ENCODE assay signal across 16 cellular contexts in genomic region chr7:721619-722248, GRCh38.
"Had no signal": no experiment of that assay in that cellular context is flagged by ENCODE, and none has a peak within 500 bp of the region (broad histone marks: within the 10 kb centered on the region; RNA-seq: fewer than 3 reads in every experiment).

No MANE protein-coding gene starts in this region.

- H3K27ac Mint-ChIP-seq: activated CD4-positive, alpha-beta T cell treated with anti-CD3 and anti-CD28 coated beads, Interleukin-2, amount 10 ng/mL, durations not matched to agents 7 days and 5 days; memory B cell; naive thymus-derived CD4-positive, alpha-beta T cell; stimulated activated memory B cell treated with anti-CD40 and anti-IgM and Interleukin-4, amounts not matched to agents 10 μg/mL and 1 μg/mL and 100 μg/mL, for 72 hours had no signal

- ATAC-seq: foreskin keratinocyte; left ventricle myocardium superior; mucosa of descending colon; naive thymus-derived CD4-positive, alpha-beta T cell; stimulated activated memory B cell treated with anti-CD40 and anti-IgM and Interleukin-4, amounts not matched to agents 10 μg/mL and 1 μg/mL and 100 μg/mL, for 72 hours had no signal

- H3K4me3 Mint-ChIP-seq: activated CD4-positive, alpha-beta T cell treated with anti-CD3 and anti-CD28 coated beads, Interleukin-2, amount 10 ng/mL, durations not matched to agents 7 days and 5 days; memory B cell; naive thymus-derived CD4-positive, alpha-beta T cell; stimulated activated memory B cell treated with anti-CD40 and anti-IgM and Interleukin-4, amounts not matched to agents 10 μg/mL and 1 μg/mL and 100 μg/mL, for 72 hours had no signal

- H3K27me3 Mint-ChIP-seq: activated CD4-positive, alpha-beta T cell treated with anti-CD3 and anti-CD28 coated beads, Interleukin-2, amount 10 ng/mL, durations not matched to agents 7 days and 5 days; memory B cell; naive thymus-derived CD4-positive, alpha-beta T cell; stimulated activated memory B cell treated with anti-CD40 and anti-IgM and Interleukin-4, amounts not matched to agents 10 μg/mL and 1 μg/mL and 100 μg/mL, for 72 hours had no signal

- H3K27me3 ChIP-seq: adrenal gland, cardiac muscle cell, colonic mucosa, foreskin keratinocyte, ovary had no signal

- H3K36me3 ChIP-seq: adrenal gland, cardiac muscle cell, colonic mucosa, ovary had no signal

- H3K27ac ChIP-seq: adrenal gland, cardiac muscle cell, colonic mucosa, foreskin keratinocyte, ovary had no signal

- H3K4me1 ChIP-seq: foreskin keratinocyte had no signal

- H3K4me3 ChIP-seq: adrenal gland, cardiac muscle cell, colonic mucosa, mucosa of descending colon, ovary had no signal

- DNase-seq: activated CD4-positive, alpha-beta T cell treated with anti-CD3 and anti-CD28 coated beads, Interleukin-2, amount 10 ng/mL, durations not matched to agents 7 days and 5 days; activated naive CD4-positive, alpha-beta T cell treated with Interleukin-2 at 50 U/mL for 16 hours; foreskin keratinocyte; glutamatergic neuron; kidney glomerular epithelial cell; left ventricle myocardium superior; mucosa of descending colon; naive thymus-derived CD4-positive, alpha-beta T cell; ovary; stimulated activated CD4-positive, alpha-beta T cell treated with anti-CD3 and anti-CD28 coated beads, Interleukin-12 subunit alpha, Interleukin-12 subunit beta, amount 100 ng/mL, for 4 hours; stimulated activated CD4-positive, alpha-beta T cell treated with anti-CD3 and anti-CD28 coated beads, Interleukin-2, amount 100 ng/mL, for 24 hours had no signal

- H3K9me3 ChIP-seq: adrenal gland, colonic mucosa, mucosa of descending colon, ovary had no signal
